Comparison of ENCODE assay signal across 8 cellular contexts in the genomic region with DNA sequence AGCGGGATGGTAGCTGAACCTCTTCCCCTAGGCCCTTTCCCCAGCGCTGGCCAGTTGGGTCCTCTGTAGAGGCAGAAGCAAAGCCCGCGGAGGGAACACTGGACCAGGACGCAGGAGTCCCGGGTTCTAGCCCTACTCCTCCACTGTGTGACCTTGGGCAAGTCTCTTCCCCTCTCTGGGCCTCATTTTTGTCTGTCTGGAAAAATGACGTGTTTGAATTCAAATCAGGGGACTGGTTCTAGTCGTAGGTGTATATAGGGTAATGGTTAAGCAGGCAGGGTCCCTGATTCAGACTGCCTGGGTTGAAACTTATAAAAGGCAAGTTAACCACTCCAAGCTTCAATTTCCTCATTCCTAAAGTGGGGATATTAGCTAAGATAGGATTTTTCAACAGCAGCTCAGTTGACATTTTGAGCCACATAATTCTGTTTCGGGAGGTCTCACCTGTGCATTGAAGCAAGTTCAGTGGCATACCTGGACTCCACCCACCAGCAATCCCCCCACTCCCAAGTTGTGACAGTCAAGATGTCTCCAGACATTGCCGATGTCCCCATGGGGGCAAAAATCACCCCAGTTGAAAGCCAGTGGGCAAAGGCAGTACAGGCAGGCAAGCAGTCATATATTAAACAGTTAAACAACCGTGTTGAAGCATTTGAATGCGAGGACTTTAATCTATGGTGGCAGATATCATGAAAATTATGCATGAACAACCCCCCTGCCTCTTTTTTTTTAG. TPM values are rescaled to one million over a fixed set of nuclear protein-coding genes. Genes with fewer than 3 reads are reported as not detected.
A peak's percentile ranks its signal among the peaks of the same experiment; 100 is the strongest.
DNase-seq lines count a peak whose midpoint lies in the region; ATAC-seq, FAIRE-seq and TF ChIP-seq lines count a peak whose summit lies in the region.

No MANE protein-coding gene starts in this region.

- H3K4me1 ChIP-seq in CD4-positive, CD25-positive, alpha-beta regulatory T cell (ENCODE audit: control insufficient read depth, insufficient read depth, low read length, poor library complexity, severe bottlenecking), result peaks cover 30% of the 10 kb centered on the region
- peaks cover 17% of the 10 kb centered on the region for H3K4me1 ChIP-seq in Loucy (ENCODE audit: insufficient read depth, low read length, poor library complexity, severe bottlenecking)
- peaks cover 0 to 15% of the 10 kb centered on the region in 2 donors for H3K4me1 ChIP-seq in breast epithelium
- H3K4me1 ChIP-seq in mononuclear cell (ENCODE audit: insufficient read depth, low read length), result peaks cover 73% of the 10 kb centered on the region

- peak overlapping the region; percentile 77 for H3K9ac ChIP-seq in Loucy (ENCODE audit: low read depth, low read length, poor library complexity, severe bottlenecking)

- H3K4me1 Mint-ChIP-seq in CD4-positive, CD25-positive, alpha-beta regulatory T cell, result peaks cover 9 to 37% (median 25%) of the 10 kb centered on the region in 4 donors

- H3K9me3 Mint-ChIP-seq in CD4-positive, CD25-positive, alpha-beta regulatory T cell, result no peaks in the 10 kb centered on the region

- no peaks in the 10 kb centered on the region for H4K20me1 ChIP-seq in Loucy (ENCODE audit: insufficient read depth, low read length, poor library complexity, severe bottlenecking)

- H3K27ac Mint-ChIP-seq in CD4-positive, CD25-positive, alpha-beta regulatory T cell, result peak overlapping the region; percentile 74 to 93 (median 89)

- peak overlapping the region; percentile 86 to 98 (median 92) for H3K4me3 Mint-ChIP-seq in CD4-positive, CD25-positive, alpha-beta regulatory T cell

- H2AFZ ChIP-seq in Loucy (ENCODE audit: low read length), result peak overlapping the region; percentile 59

- H3K36me3 ChIP-seq in CD4-positive, CD25-positive, alpha-beta regulatory T cell (ENCODE audit: control insufficient read depth, insufficient read depth, low read length), result peaks cover under 1% of the 10 kb centered on the region
- H3K36me3 ChIP-seq in Loucy (ENCODE audit: insufficient read depth, low read length), result no peaks in the 10 kb centered on the region
- no peaks in the 10 kb centered on the region for H3K36me3 ChIP-seq in breast epithelium

- peaks cover 5% of the 10 kb centered on the region for H3K36me3 Mint-ChIP-seq in CD4-positive, CD25-positive, alpha-beta regulatory T cell

- no peak for ATAC-seq in CD4-positive, CD25-positive, alpha-beta regulatory T cell (ENCODE audit: low read depth in 2 of 2)
- ATAC-seq in HG03460 (IDR thresholded peaks at IDR 0.05; ENCODE audit: unreplicated experiment), result no peak

- no peak for FAIRE-seq in urothelium cell line (lab: Jason Lieb, UNC)

- TF ChIP-seq CTCF in Loucy (conservative IDR thresholded peaks at IDR 0.05; ENCODE audit: low read length), result no peak
- TF ChIP-seq CTCF in breast epithelium (IDR thresholded peaks at IDR 0.05), result no peak

- intact Hi-C loops in breast epithelium (cut with DNase I; ENCODE audit: low total_unique reads), result loop anchor here (5.0 to 10.0 kb wide), 2 partner anchors 730 to 1377 kb away; partner anchors contain the start of gene MAPKAPK5

- peak overlapping the region; percentile 71 for H3K4me3 ChIP-seq in CD4-positive, CD25-positive, alpha-beta regulatory T cell (ENCODE audit: low read depth, low read length)
- peak overlapping the region; percentile 81 for H3K4me3 ChIP-seq in Loucy (ENCODE audit: low read length, poor library complexity, severe bottlenecking)
- H3K4me3 ChIP-seq in breast epithelium, result peak overlapping the region; percentile 86 to 98 (median 95)
- H3K4me3 ChIP-seq in mononuclear cell (ENCODE audit: low read length), result peak overlapping the region; percentile 79

- no peaks in the 10 kb centered on the region for H3K9me3 ChIP-seq in CD4-positive, CD25-positive, alpha-beta regulatory T cell (ENCODE audit: control insufficient read depth in 2 of 2, low read length in 2 of 2)
- H3K9me3 ChIP-seq in Loucy (ENCODE audit: insufficient read depth, low read depth, low read length) (no peaks in the 10 kb centered on the region), breast epithelium (no peaks in the 10 kb centered on the region), mononuclear cell (ENCODE audit: low read depth, low read length) (no peaks in the 10 kb centered on the region)

- no peaks in the 10 kb centered on the region for H3K79me2 ChIP-seq in Loucy (ENCODE audit: insufficient read depth, low read length)

- H3K27me3 Mint-ChIP-seq in CD4-positive, CD25-positive, alpha-beta regulatory T cell, result peaks cover 6% of the 10 kb centered on the region

- H3K9me2 ChIP-seq in Loucy (replicated peaks; ENCODE audit: low read depth, low read length), result no peaks in the 10 kb centered on the region

- no peaks in the 10 kb centered on the region for H3K27me3 ChIP-seq in CD4-positive, CD25-positive, alpha-beta regulatory T cell (ENCODE audit: control insufficient read depth, insufficient read depth, low read length)
- H3K27me3 ChIP-seq in Loucy (ENCODE audit: insufficient read depth, low read length, poor library complexity, severe bottlenecking) (no peaks in the 10 kb centered on the region), breast epithelium (no peaks in the 10 kb centered on the region), mononuclear cell (ENCODE audit: insufficient read depth, low read length) (no peaks in the 10 kb centered on the region)

- peak overlapping the region; percentile 98 for H3K4me2 ChIP-seq in Loucy (ENCODE audit: low read depth, low read length, poor library complexity, severe bottlenecking)

- peak in 1 of 3 donors; percentile 29 for DNase-seq in CD4-positive, CD25-positive, alpha-beta regulatory T cell
- no peak for DNase-seq in breast epithelium (ENCODE audit: low spot score in 2 of 2)
- DNase-seq in NCI-H187 treated with DMSO at 0.1 percent for 48 hours (lab: John Stamatoyannopoulos, UW), result no peak
- DNase-seq in urothelium cell line (ENCODE audit: low spot score), result no peak
- DNase-seq in A172 (ENCODE audit: low spot score), result no peak

- H3F3A ChIP-seq in Loucy (ENCODE audit: low read depth), result no peaks in the 10 kb centered on the region

- H3K27ac ChIP-seq in CD4-positive, CD25-positive, alpha-beta regulatory T cell (ENCODE audit: insufficient read depth, low read length, poor library complexity, severe bottlenecking), result peak overlapping the region; percentile 74
- peak overlapping the region; percentile 96 for H3K27ac ChIP-seq in breast epithelium

- no peak for TF ChIP-seq POLR2A in breast epithelium (IDR thresholded peaks at IDR 0.05)

RNA-seq across cellular contexts. Expression of gene TPCN1, which starts 0.9 kb away (rescaled TPM):
- 44.9 TPM for total RNA-seq in CD4-positive, CD25-positive, alpha-beta regulatory T cell
- 1 to 10 TPM; 5.2 to 9.5 (median 8.4) TPM for polyA plus RNA-seq in CD4-positive, CD25-positive, alpha-beta regulatory T cell
- 10 to 100 TPM; 46.9 to 71.7 (median 59.5) TPM for total RNA-seq in breast epithelium
- total RNA-seq in mononuclear cell, result 15.4 TPM
- total RNA-seq in A172 (2014; rRNA removed; shearing (Covaris generic)), result 8.9 and 13.3 TPM in 2 replicates

RNA-seq across cellular contexts. Expression of gene RITA1, which starts 36.6 kb away (rescaled TPM):
- total RNA-seq in CD4-positive, CD25-positive, alpha-beta regulatory T cell, result 10.1 TPM
- 10 to 100 TPM; 20.4 to 38.3 (median 24.2) TPM for polyA plus RNA-seq in CD4-positive, CD25-positive, alpha-beta regulatory T cell
- total RNA-seq in breast epithelium (10 to 100 TPM in 2 of 3 donors, 1 to 10 TPM in 1; 9.4 to 22.4 (median 15.4) TPM), mononuclear cell (3.3 TPM)
- 51.2 and 52.2 TPM in 2 replicates for total RNA-seq in A172 (2014; rRNA removed; shearing (Covaris generic))

RNA-seq across cellular contexts. Expression of gene DDX54, which starts 36.9 kb away (rescaled TPM):
- total RNA-seq in CD4-positive, CD25-positive, alpha-beta regulatory T cell, result 75.5 TPM
- polyA plus RNA-seq in CD4-positive, CD25-positive, alpha-beta regulatory T cell, result 10 to 100 TPM; 12.5 to 20.8 (median 17.8) TPM
- total RNA-seq in breast epithelium, result 10 to 100 TPM; 51.5 to 62.1 (median 60.3) TPM
- 31.7 TPM for total RNA-seq in mononuclear cell
- total RNA-seq in A172 (2014; rRNA removed; shearing (Covaris generic)), result 56.4 and 69.1 TPM in 2 replicates
